Comparison of ENCODE assay signal across 1 cellular context in genomic region chr6:43174263-43175112, GRCh38.
TF ChIP-seq lines count a peak whose summit lies in the region.

No MANE protein-coding gene starts in this region.

TF ChIP-seq in K562, 482 proteins besides CTCF, POLR2A, EP300 and RAD21 (continued from another document and continues in another):
- TF ChIP-seq JUND (IDR thresholded peaks at IDR 0.05; ENCODE audit: borderline replicate concordance, low read depth, low read length) (peak; percentile 84), JUND (tag; IDR thresholded peaks at IDR 0.05; ENCODE audit: borderline replicate concordance, low read depth, low read length) (peak; percentile 71; the same call in 1 of the 3 replicates), SREBF2 (CRISPR knock-in tag; IDR thresholded peaks at IDR 0.05) (no peak), ZNF3 (CRISPR knock-in tag; IDR thresholded peaks at IDR 0.05) (no peak), PTBP1 (IDR thresholded peaks at IDR 0.05; ENCODE audit: low read depth, low read length) (no peak), ZNF384 (IDR thresholded peaks at IDR 0.05; ENCODE audit: low read depth, low read length) (no peak), TEAD4 (IDR thresholded peaks at IDR 0.05; ENCODE audit: low read length) (peak; percentile 27; the same call in 1 of the 2 replicates), TEAD4 (CRISPR knock-in tag; IDR thresholded peaks at IDR 0.05; ENCODE audit: borderline replicate concordance) (no peak), TRIM28 (IDR thresholded peaks at IDR 0.05) (no peak), MAFG (tag; conservative IDR thresholded peaks at IDR 0.05) (no peak), SAP30 (IDR thresholded peaks at IDR 0.05; ENCODE audit: borderline replicate concordance, insufficient read depth, low read depth, low read length, poor library complexity, severe bottlenecking) (peak; percentile 36), TSC22D4 (tag; IDR thresholded peaks at IDR 0.05) (no peak), ID3 (CRISPR knock-in tag; IDR thresholded peaks at IDR 0.05) (no peak), ID3 (tag; IDR thresholded peaks at IDR 0.05) (no peak), ZNF717 (CRISPR knock-in tag; IDR thresholded peaks at IDR 0.05) (no peak), TCF15 (CRISPR knock-in tag; IDR thresholded peaks at IDR 0.05) (no peak), CHD1 (IDR thresholded peaks at IDR 0.05; ENCODE audit: low read length) (no peak), SMARCA5 (IDR thresholded peaks at IDR 0.05) (no peak), U2AF2 (optimal IDR thresholded peaks at IDR 0.05; ENCODE audit: low read depth, low read length) (no peak), SP2 (IDR thresholded peaks at IDR 0.05; ENCODE audit: extremely low read depth, low read depth, low read length, poor library complexity, severe bottlenecking) (peak; percentile 15), SUPT5H (IDR thresholded peaks at IDR 0.05) (no peak), RBM25 (IDR thresholded peaks at IDR 0.05; ENCODE audit: low read depth, low read length, severe bottlenecking) (peak; percentile 99), MAZ (CRISPR knock-in tag; conservative IDR thresholded peaks at IDR 0.05 in 1 of 2, IDR thresholded peaks at IDR 0.05 in 1 of 2) (peak in 1 of 2 experiments; percentile 80; a peak in 3 of 4 replicates), POLR2B (IDR thresholded peaks at IDR 0.05; ENCODE audit: low read depth, partially characterized antibody) (no peak), JUN (IDR thresholded peaks at IDR 0.05; ENCODE audit: borderline replicate concordance, low read depth, low read length) (peak; percentile 87; the same call in 1 of the 2 replicates), JUN (CRISPR knock-in tag; IDR thresholded peaks at IDR 0.05; ENCODE audit: borderline replicate concordance) (no peak), ZKSCAN1 (IDR thresholded peaks at IDR 0.05; ENCODE audit: low read depth, low read length) (no peak), BCL6 (CRISPR knock-in tag; IDR thresholded peaks at IDR 0.05) (no peak), RB1 (IDR thresholded peaks at IDR 0.05; ENCODE audit: low read depth) (no peak; the same call in 1 of the 2 replicates), WHSC1 (IDR thresholded peaks at IDR 0.05; ENCODE audit: low read length) (no peak), ZNF232 (CRISPR knock-in tag; IDR thresholded peaks at IDR 0.05) (no peak), YY1 (IDR thresholded peaks at IDR 0.05; ENCODE audit: borderline replicate concordance in 1 of 3, control insufficient read depth in 1 of 3, extremely low read depth in 1 of 3, insufficient read depth in 3 of 3, insufficient read length in 1 of 3, insufficient replicate concordance in 2 of 3, low read depth in 1 of 3, low read length in 2 of 3) (no peak), HMGXB4 (CRISPR knock-in tag; IDR thresholded peaks at IDR 0.05) (0 out of 2 replicates have a peak, but pooled peaks have one; percentile 6), ZBTB9 (CRISPR knock-in tag; IDR thresholded peaks at IDR 0.05) (no peak), MTA1 (IDR thresholded peaks at IDR 0.05; ENCODE audit: borderline replicate concordance) (no peak), ZNF77 (CRISPR knock-in tag; IDR thresholded peaks at IDR 0.05) (no peak), ZNF134 (CRISPR knock-in tag; conservative IDR thresholded peaks at IDR 0.05) (no peak), ZNF197 (CRISPR knock-in tag; IDR thresholded peaks at IDR 0.05; ENCODE audit: low read depth) (no peak), KDM2B (CRISPR knock-in tag; IDR thresholded peaks at IDR 0.05) (0 out of 2 replicates have a peak, but pooled peaks have one; percentile 61), ZKSCAN8 (CRISPR knock-in tag; IDR thresholded peaks at IDR 0.05) (no peak), GTF2A2 (tag; IDR thresholded peaks at IDR 0.05) (no peak), PCBP1 (IDR thresholded peaks at IDR 0.05; ENCODE audit: low read depth, low read length, poor library complexity, severe bottlenecking) (no peak), RBM15 (IDR thresholded peaks at IDR 0.05; ENCODE audit: insufficient read depth, low read length) (no peak), NFIX (CRISPR knock-in tag; IDR thresholded peaks at IDR 0.05; ENCODE audit: low read depth) (no peak), KLF13 (tag; IDR thresholded peaks at IDR 0.05; ENCODE audit: borderline replicate concordance, low read depth) (no peak), SRSF1 (IDR thresholded peaks at IDR 0.05; ENCODE audit: low read depth, low read length) (no peak), MCM3 (IDR thresholded peaks at IDR 0.05) (no peak), ZNF511 (CRISPR knock-in tag; IDR thresholded peaks at IDR 0.05) (no peak), MAFK (IDR thresholded peaks at IDR 0.05; ENCODE audit: low read length) (0 out of 2 replicates have a peak, but pooled peaks have one; percentile 8), IRF2 (CRISPR knock-in tag; IDR thresholded peaks at IDR 0.05) (no peak), TBL1XR1 (IDR thresholded peaks at IDR 0.05; ENCODE audit: low read length in 2 of 2) (no peak), HNRNPK (IDR thresholded peaks at IDR 0.05; ENCODE audit: low read depth, low read length, poor library complexity, severe bottlenecking) (no peak), CREB5 (CRISPR knock-in tag; IDR thresholded peaks at IDR 0.05) (no peak), RFX1 (IDR thresholded peaks at IDR 0.05) (peak; percentile 99), CBFA2T2 (conservative IDR thresholded peaks at IDR 0.05) (no peak), CHD2 (IDR thresholded peaks at IDR 0.05; ENCODE audit: low read depth, low read length) (peak; percentile 88), ARID2 (IDR thresholded peaks at IDR 0.05) (no peak)
- TF ChIP-seq, protein P1, sequence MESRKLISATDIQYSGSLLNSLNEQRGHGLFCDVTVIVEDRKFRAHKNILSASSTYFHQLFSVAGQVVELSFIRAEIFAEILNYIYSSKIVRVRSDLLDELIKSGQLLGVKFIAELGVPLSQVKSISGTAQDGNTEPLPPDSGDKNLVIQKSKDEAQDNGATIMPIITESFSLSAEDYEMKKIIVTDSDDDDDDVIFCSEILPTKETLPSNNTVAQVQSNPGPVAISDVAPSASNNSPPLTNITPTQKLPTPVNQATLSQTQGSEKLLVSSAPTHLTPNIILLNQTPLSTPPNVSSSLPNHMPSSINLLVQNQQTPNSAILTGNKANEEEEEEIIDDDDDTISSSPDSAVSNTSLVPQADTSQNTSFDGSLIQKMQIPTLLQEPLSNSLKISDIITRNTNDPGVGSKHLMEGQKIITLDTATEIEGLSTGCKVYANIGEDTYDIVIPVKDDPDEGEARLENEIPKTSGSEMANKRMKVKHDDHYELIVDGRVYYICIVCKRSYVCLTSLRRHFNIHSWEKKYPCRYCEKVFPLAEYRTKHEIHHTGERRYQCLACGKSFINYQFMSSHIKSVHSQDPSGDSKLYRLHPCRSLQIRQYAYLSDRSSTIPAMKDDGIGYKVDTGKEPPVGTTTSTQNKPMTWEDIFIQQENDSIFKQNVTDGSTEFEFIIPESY (CRISPR knock-in tag; IDR thresholded peaks at IDR 0.05) = peak; percentile 94
- TF ChIP-seq, protein P2, sequence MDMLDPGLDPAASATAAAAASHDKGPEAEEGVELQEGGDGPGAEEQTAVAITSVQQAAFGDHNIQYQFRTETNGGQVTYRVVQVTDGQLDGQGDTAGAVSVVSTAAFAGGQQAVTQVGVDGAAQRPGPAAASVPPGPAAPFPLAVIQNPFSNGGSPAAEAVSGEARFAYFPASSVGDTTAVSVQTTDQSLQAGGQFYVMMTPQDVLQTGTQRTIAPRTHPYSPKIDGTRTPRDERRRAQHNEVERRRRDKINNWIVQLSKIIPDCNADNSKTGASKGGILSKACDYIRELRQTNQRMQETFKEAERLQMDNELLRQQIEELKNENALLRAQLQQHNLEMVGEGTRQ (CRISPR knock-in tag; IDR thresholded peaks at IDR 0.05) = no peak
- TF ChIP-seq, protein P3, sequence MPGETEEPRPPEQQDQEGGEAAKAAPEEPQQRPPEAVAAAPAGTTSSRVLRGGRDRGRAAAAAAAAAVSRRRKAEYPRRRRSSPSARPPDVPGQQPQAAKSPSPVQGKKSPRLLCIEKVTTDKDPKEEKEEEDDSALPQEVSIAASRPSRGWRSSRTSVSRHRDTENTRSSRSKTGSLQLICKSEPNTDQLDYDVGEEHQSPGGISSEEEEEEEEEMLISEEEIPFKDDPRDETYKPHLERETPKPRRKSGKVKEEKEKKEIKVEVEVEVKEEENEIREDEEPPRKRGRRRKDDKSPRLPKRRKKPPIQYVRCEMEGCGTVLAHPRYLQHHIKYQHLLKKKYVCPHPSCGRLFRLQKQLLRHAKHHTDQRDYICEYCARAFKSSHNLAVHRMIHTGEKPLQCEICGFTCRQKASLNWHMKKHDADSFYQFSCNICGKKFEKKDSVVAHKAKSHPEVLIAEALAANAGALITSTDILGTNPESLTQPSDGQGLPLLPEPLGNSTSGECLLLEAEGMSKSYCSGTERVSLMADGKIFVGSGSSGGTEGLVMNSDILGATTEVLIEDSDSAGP (CRISPR knock-in tag; IDR thresholded peaks at IDR 0.05) = no peak
- TF ChIP-seq, protein P4, sequence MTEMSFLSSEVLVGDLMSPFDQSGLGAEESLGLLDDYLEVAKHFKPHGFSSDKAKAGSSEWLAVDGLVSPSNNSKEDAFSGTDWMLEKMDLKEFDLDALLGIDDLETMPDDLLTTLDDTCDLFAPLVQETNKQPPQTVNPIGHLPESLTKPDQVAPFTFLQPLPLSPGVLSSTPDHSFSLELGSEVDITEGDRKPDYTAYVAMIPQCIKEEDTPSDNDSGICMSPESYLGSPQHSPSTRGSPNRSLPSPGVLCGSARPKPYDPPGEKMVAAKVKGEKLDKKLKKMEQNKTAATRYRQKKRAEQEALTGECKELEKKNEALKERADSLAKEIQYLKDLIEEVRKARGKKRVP (CRISPR knock-in tag; IDR thresholded peaks at IDR 0.05) = no peak
- TF ChIP-seq, protein P5, sequence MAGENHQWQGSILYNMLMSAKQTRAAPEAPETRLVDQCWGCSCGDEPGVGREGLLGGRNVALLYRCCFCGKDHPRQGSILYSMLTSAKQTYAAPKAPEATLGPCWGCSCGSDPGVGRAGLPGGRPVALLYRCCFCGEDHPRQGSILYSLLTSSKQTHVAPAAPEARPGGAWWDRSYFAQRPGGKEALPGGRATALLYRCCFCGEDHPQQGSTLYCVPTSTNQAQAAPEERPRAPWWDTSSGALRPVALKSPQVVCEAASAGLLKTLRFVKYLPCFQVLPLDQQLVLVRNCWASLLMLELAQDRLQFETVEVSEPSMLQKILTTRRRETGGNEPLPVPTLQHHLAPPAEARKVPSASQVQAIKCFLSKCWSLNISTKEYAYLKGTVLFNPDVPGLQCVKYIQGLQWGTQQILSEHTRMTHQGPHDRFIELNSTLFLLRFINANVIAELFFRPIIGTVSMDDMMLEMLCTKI (IDR thresholded peaks at IDR 0.05; ENCODE audit: partially characterized antibody) = no peak
- TF ChIP-seq, protein P6, sequence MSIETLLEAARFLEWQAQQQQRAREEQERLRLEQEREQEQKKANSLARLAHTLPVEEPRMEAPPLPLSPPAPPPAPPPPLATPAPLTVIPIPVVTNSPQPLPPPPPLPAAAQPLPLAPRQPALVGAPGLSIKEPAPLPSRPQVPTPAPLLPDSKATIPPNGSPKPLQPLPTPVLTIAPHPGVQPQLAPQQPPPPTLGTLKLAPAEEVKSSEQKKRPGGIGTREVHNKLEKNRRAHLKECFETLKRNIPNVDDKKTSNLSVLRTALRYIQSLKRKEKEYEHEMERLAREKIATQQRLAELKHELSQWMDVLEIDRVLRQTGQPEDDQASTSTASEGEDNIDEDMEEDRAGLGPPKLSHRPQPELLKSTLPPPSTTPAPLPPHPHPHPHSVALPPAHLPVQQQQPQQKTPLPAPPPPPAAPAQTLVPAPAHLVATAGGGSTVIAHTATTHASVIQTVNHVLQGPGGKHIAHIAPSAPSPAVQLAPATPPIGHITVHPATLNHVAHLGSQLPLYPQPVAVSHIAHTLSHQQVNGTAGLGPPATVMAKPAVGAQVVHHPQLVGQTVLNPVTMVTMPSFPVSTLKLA (conservative IDR thresholded peaks at IDR 0.05) = peak; percentile 85 to 92; a peak in 3 of 4 replicates
